Comparison of ENCODE assay signal across 27 cellular contexts in genomic region chr3:176699307-176699706, GRCh38.
"Had no signal": no experiment of that assay in that cellular context is flagged by ENCODE, and none has a peak within 500 bp of the region (broad histone marks: within the 10 kb centered on the region; RNA-seq: fewer than 3 reads in every experiment).

No MANE protein-coding gene starts in this region.

- DNase-seq: activated CD4-positive, alpha-beta T cell treated with anti-CD3 and anti-CD28 coated beads for 36 hours; activated CD4-positive, alpha-beta T cell treated with anti-CD3 and anti-CD28 coated beads, Interleukin-2, amount 10 ng/mL, durations not matched to agents 7 days and 5 days; activated CD4-positive, alpha-beta T cell treated with anti-CD3 and anti-CD28 coated beads, Interleukin-2, amount 50 U/mL, for 48 hours; activated CD8-positive, alpha-beta T cell treated with anti-CD3 and anti-CD28 coated beads, Interleukin-2, amount 10 ng/mL, durations not matched to agents 7 days and 5 days; activated gamma-delta T cell; activated naive CD4-positive, alpha-beta T cell treated with Interleukin-2 at 50 U/mL for 16 hours; activated naive CD8-positive, alpha-beta T cell treated with anti-CD3 and anti-CD28 coated beads, Interleukin-2, amount 10 ng/mL, durations not matched to agents 7 days and 5 days; activated T-cell treated with anti-CD3 and anti-CD28 coated beads, Interleukin-2, amount 50 U/mL, for 24 hours; amygdala; body of pancreas; KG1; NCI-H1105; NCI-H1417 treated with DMSO at 0.1 percent for 48 hours; NCI-H1694; NCI-H1930; NCI-H2081 treated with DMSO at 0.1 percent for 48 hours; NCI-H226; NCI-H446 treated with DMSO at 0.1 percent for 48 hours; NCI-H524; NCI-H69; NCI-H82; Right ventricle myocardium superior; SJCRH30 had no signal

- H3K4me3 ChIP-seq: body of pancreas, breast epithelium, SJCRH30, SK-N-MC had no signal

- H3K27ac ChIP-seq: body of pancreas, breast epithelium, SJCRH30, SK-N-MC had no signal

- H3K9me3 ChIP-seq: body of pancreas, breast epithelium, SJCRH30 had no signal

- H3K36me3 ChIP-seq: breast epithelium, SJCRH30 had no signal

- H3K27me3 ChIP-seq: body of pancreas, breast epithelium, SJCRH30 had no signal

- ATAC-seq: activated CD4-positive, alpha-beta T cell treated with anti-CD3 and anti-CD28 coated beads for 36 hours; activated CD4-positive, CD25-positive, alpha-beta regulatory T cell treated with anti-CD3 and anti-CD28 coated beads, Interleukin-2, amount 50 U/mL, for 24 hours; activated CD8-positive, alpha-beta T cell treated with anti-CD3 and anti-CD28 coated beads, Interleukin-2, amount 10 ng/mL, durations not matched to agents 7 days and 5 days; body of pancreas; WTC11 had no signal

- H3K4me1 ChIP-seq: breast epithelium, SJCRH30 had no signal
